In the genomic region with DNA sequence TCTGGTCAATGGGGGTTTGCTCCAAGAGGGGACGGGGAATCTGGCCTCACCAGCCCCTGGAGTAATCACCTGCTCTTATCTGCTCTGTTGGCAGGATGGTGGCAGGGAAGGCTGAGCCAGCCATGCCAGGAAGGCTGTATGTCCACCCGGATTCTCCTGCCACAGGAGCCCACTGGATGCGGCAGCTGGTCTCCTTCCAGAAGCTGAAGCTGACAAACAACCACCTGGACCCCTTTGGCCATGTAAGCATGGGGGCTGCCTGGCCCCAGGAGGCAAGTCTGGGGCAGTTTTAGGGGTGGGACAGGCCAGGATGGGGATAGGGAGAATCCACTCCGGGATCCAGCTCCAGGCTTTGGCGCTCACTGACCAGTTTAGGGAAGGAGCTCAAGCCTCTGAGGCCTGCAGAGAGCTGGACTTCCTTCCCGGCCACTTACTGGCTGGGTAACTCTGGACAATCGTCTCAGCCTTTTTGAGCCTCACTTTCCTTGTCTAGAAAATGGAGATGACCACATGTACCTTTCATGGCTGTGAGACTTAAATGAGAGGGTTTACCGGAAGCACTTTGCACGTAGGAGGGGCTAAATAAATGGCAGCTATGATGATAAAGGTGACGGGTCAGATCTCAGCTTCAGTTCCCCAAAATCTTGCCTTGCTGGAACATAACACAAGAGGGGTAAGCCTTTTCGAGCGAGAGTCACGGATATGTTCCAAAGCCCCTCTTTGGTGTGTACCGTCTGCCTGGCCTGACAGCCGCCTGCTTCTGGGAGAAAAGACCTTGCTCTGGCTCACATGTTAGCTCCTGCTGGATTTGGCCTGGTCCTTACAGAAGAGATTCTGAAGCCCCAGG, we compare ENCODE assay signal across 8 cellular contexts. TPM values are rescaled to one million over a fixed set of nuclear protein-coding genes. Genes with fewer than 3 reads are reported as not detected.
DNase-seq lines count a peak whose midpoint lies in the region; ATAC-seq, FAIRE-seq and TF ChIP-seq lines count a peak whose summit lies in the region.

No MANE protein-coding gene starts in this region.

- H3K4me1 Mint-ChIP-seq in astrocyte (ENCODE audit: low read depth, unreplicated experiment) = no peaks in the 10 kb centered on the region
- H3K4me1 Mint-ChIP-seq in activated T-helper 2 cell treated with anti-CD3 and anti-CD28 coated beads, Interferon-gamma antibody, Interleukin-2, Interleukin-4, amounts not matched to agents 10 μg/mL and 5 μg/mL and 100 μg/mL, durations not matched to agents 14 hours and 24 hours and 36 hours (ENCODE audit: low read depth) = no peaks in the 10 kb centered on the region

- no peak overlapping the region for H3K9ac ChIP-seq in BLaER1 treated with 17β-estradiol and CSF1 and Interleukin-3, amounts not matched to agents 10 nM and 100 nM
- no peak overlapping the region for H3K9ac ChIP-seq in astrocyte (ENCODE audit: low read length)

- no peak overlapping the region for H3K27ac Mint-ChIP-seq in astrocyte (ENCODE audit: unreplicated experiment)
- no peak overlapping the region for H3K27ac Mint-ChIP-seq in activated T-helper 2 cell treated with anti-CD3 and anti-CD28 coated beads, Interferon-gamma antibody, Interleukin-2, Interleukin-4, amounts not matched to agents 10 μg/mL and 5 μg/mL and 100 μg/mL, durations not matched to agents 14 hours and 24 hours and 36 hours

- H3K27me3 Mint-ChIP-seq in astrocyte (ENCODE audit: low read depth, unreplicated experiment) = peaks cover 61% of the 10 kb centered on the region
- peaks cover 25% of the 10 kb centered on the region for H3K27me3 Mint-ChIP-seq in activated T-helper 2 cell treated with anti-CD3 and anti-CD28 coated beads, Interferon-gamma antibody, Interleukin-2, Interleukin-4, amounts not matched to agents 10 μg/mL and 5 μg/mL and 100 μg/mL, durations not matched to agents 14 hours and 24 hours and 36 hours (ENCODE audit: low read depth)

- peak overlapping the region in 1 of 11 experiments; percentile 28; a peak in 2 of 22 replicates for H3K27ac ChIP-seq in BLaER1 treated with 17β-estradiol and CSF1 and Interleukin-3, amounts not matched to agents 10 nM and 100 nM
- H3K27ac ChIP-seq in astrocyte (ENCODE audit: low read depth, low read length) = no peak overlapping the region

- no peaks in the 10 kb centered on the region for H3K36me3 Mint-ChIP-seq in astrocyte (ENCODE audit: low read depth, unreplicated experiment)
- H3K36me3 Mint-ChIP-seq in activated T-helper 2 cell treated with anti-CD3 and anti-CD28 coated beads, Interferon-gamma antibody, Interleukin-2, Interleukin-4, amounts not matched to agents 10 μg/mL and 5 μg/mL and 100 μg/mL, durations not matched to agents 14 hours and 24 hours and 36 hours (ENCODE audit: low read depth) = no peaks in the 10 kb centered on the region

- H3K4me1 ChIP-seq in BLaER1 treated with 17β-estradiol and CSF1 and Interleukin-3, amounts not matched to agents 10 nM and 100 nM = peaks cover 8 to 25% (median 16%) of the 10 kb centered on the region in 10 experiments
- H3K4me1 ChIP-seq in astrocyte (ENCODE audit: insufficient read depth, low read length) = no peaks in the 10 kb centered on the region

- peak; percentile 33 for DNase-seq in LHCN-M2 (ENCODE audit: low read depth)
- DNase-seq in astrocyte (ENCODE audit: low read depth) = peak; percentile 37
- peak; percentile 68 for DNase-seq in left kidney (ENCODE audit: low read depth, low spot score)
- DNase-seq in activated T-helper 2 cell treated with anti-CD3 and anti-CD28 coated beads, Interferon-gamma antibody, Interleukin-2, Interleukin-4, amounts not matched to agents 10 μg/mL and 5 μg/mL and 100 μg/mL, durations not matched to agents 14 hours and 24 hours and 36 hours (ENCODE audit: low spot score) = no peak
- no peak for DNase-seq in DMS153 treated with DMSO at 0.1 percent for 48 hours (lab: John Stamatoyannopoulos, UW; ENCODE audit: unreplicated experiment)
- DNase-seq in iPS-NIHi7 (ENCODE audit: extremely low spot score) = no peak

- H3K4me2 ChIP-seq in BLaER1 treated with 17β-estradiol and CSF1 and Interleukin-3, amounts not matched to agents 10 nM and 100 nM = peak overlapping the region; percentile 39 to 75 (median 58)
- H3K4me2 ChIP-seq in astrocyte (ENCODE audit: low read length) = no peak overlapping the region

- no peaks in the 10 kb centered on the region for H3K9me3 ChIP-seq in BLaER1 treated with 17β-estradiol and CSF1 and Interleukin-3, amounts not matched to agents 10 nM and 100 nM (replicated peaks in 1 of 11)
- no peaks in the 10 kb centered on the region for H3K9me3 ChIP-seq in astrocyte (ENCODE audit: insufficient read depth, low read depth, low read length)

- no peaks in the 10 kb centered on the region for H3K79me2 ChIP-seq in astrocyte (ENCODE audit: insufficient read depth, low read length)

- H3K36me3 ChIP-seq in BLaER1 treated with 17β-estradiol and CSF1 and Interleukin-3, amounts not matched to agents 10 nM and 100 nM = no peaks in the 10 kb centered on the region
- no peaks in the 10 kb centered on the region for H3K36me3 ChIP-seq in astrocyte (ENCODE audit: insufficient read depth, low read length)

- H2AFZ ChIP-seq in astrocyte (ENCODE audit: low read depth, low read length) = peak overlapping the region; percentile 64

- H3K4me3 ChIP-seq in BLaER1 treated with 17β-estradiol and CSF1 and Interleukin-3, amounts not matched to agents 10 nM and 100 nM = no peak overlapping the region
- no peak overlapping the region for H3K4me3 ChIP-seq in astrocyte (ENCODE audit: insufficient read depth, low read depth, low read length)

- H3K4me3 Mint-ChIP-seq in astrocyte (ENCODE audit: unreplicated experiment) = no peak overlapping the region
- no peak overlapping the region for H3K4me3 Mint-ChIP-seq in activated T-helper 2 cell treated with anti-CD3 and anti-CD28 coated beads, Interferon-gamma antibody, Interleukin-2, Interleukin-4, amounts not matched to agents 10 μg/mL and 5 μg/mL and 100 μg/mL, durations not matched to agents 14 hours and 24 hours and 36 hours (ENCODE audit: low read depth)

- ATAC-seq in HG02623 (IDR thresholded peaks at IDR 0.05; ENCODE audit: unreplicated experiment) = no peak

- H3K27me3 ChIP-seq in BLaER1 treated with 17β-estradiol and CSF1 and Interleukin-3, amounts not matched to agents 10 nM and 100 nM = peaks cover 5 to 11% (median 8%) of the 10 kb centered on the region in 11 experiments; a peak in 20 of 22 replicates
- peaks cover 24% of the 10 kb centered on the region for H3K27me3 ChIP-seq in astrocyte (ENCODE audit: insufficient read depth, low read length)

- no peak for TF ChIP-seq CTCF in astrocyte (IDR thresholded peaks at IDR 0.05; ENCODE audit: insufficient read depth, low read depth, low read length)

- peak; percentile 9 for FAIRE-seq in astrocyte (lab: Jason Lieb, UNC)

- intact Hi-C loops in activated T-helper 2 cell treated with anti-CD3 and anti-CD28 coated beads, Interferon-gamma antibody, Interleukin-2, Interleukin-4, amounts not matched to agents 10 μg/mL and 5 μg/mL and 100 μg/mL, durations not matched to agents 14 hours and 24 hours and 36 hours (cut with micrococcal nuclease) = no loop called here

- peaks cover 8% of the 10 kb centered on the region for H3K9me3 Mint-ChIP-seq in astrocyte (ENCODE audit: unreplicated experiment)
- H3K9me3 Mint-ChIP-seq in activated T-helper 2 cell treated with anti-CD3 and anti-CD28 coated beads, Interferon-gamma antibody, Interleukin-2, Interleukin-4, amounts not matched to agents 10 μg/mL and 5 μg/mL and 100 μg/mL, durations not matched to agents 14 hours and 24 hours and 36 hours = no peaks in the 10 kb centered on the region

- no peaks in the 10 kb centered on the region; a peak in 1 of 22 replicates for H4K20me1 ChIP-seq in BLaER1 treated with 17β-estradiol and CSF1 and Interleukin-3, amounts not matched to agents 10 nM and 100 nM
- no peaks in the 10 kb centered on the region for H4K20me1 ChIP-seq in astrocyte (ENCODE audit: insufficient read depth, low read length)

RNA-seq across cellular contexts. Expression of a gene that starts 15.4 kb away (rescaled TPM):
- not detected in 2 replicates for total RNA-seq in LHCN-M2 (2014; rRNA removed)
- polyA plus RNA-seq in LHCN-M2 (2012) = 0.04 TPM
- 0.14 TPM in 1 of 2 replicates, not detected in the other for total RNA-seq in astrocyte
- total RNA-seq in activated T-helper 2 cell treated with anti-CD3 and anti-CD28 coated beads, Interferon-gamma antibody, Interleukin-2, Interleukin-4, amounts not matched to agents 10 μg/mL and 5 μg/mL and 100 μg/mL, durations not matched to agents 14 hours and 24 hours and 36 hours = not detected in 2 replicates

Comparison
In these comparisons a context has a peak if more than half of its experiments do, and no peak if none do; other contexts are left out.
1. DNase-seq: peak in LHCN-M2 (single experiment), astrocyte (single experiment) and left kidney (single experiment); none in activated T-helper 2 cell treated with anti-CD3 and anti-CD28 coated beads, Interferon-gamma antibody, Interleukin-2, Interleukin-4, amounts not matched to agents 10 μg/mL and 5 μg/mL and 100 μg/mL, durations not matched to agents 14 hours and 24 hours and 36 hours (single experiment), DMS153 treated with DMSO at 0.1 percent for 48 hours (single experiment) and iPS-NIHi7 (single experiment).